Comparison of ENCODE assay signal across 2 cellular contexts in genomic region chr2:234703258-234703657, GRCh38.
TF ChIP-seq lines count a peak whose summit lies in the region.

No MANE protein-coding gene starts in this region.

TF ChIP-seq in IMR-90, 13 proteins besides CTCF, POLR2A, EP300 and RAD21:
- TF ChIP-seq RCOR1 (IDR thresholded peaks at IDR 0.05; ENCODE audit: insufficient replicate concordance, low read length) (no peak), USF2 (IDR thresholded peaks at IDR 0.05; ENCODE audit: low read depth, low read length) (no peak), FOS (IDR thresholded peaks at IDR 0.05; ENCODE audit: low read depth, low read length) (no peak), MXI1 (IDR thresholded peaks at IDR 0.05; ENCODE audit: borderline replicate concordance, low read depth, low read length) (no peak), NFE2L2 (IDR thresholded peaks at IDR 0.05; ENCODE audit: low read depth, low read length) (no peak), BHLHE40 (IDR thresholded peaks at IDR 0.05; ENCODE audit: low read depth, low read length) (no peak), RFX5 (IDR thresholded peaks at IDR 0.05; ENCODE audit: low read depth, low read length) (no peak), MAFK (IDR thresholded peaks at IDR 0.05; ENCODE audit: low read depth, low read length) (no peak), MAZ (IDR thresholded peaks at IDR 0.05; ENCODE audit: borderline replicate concordance, low read depth, low read length) (no peak), ELK1 (IDR thresholded peaks at IDR 0.05; ENCODE audit: borderline replicate concordance, low read depth, low read length) (no peak), SMC3 (IDR thresholded peaks at IDR 0.05; ENCODE audit: low read depth, low read length) (no peak), CEBPB (IDR thresholded peaks at IDR 0.05; ENCODE audit: low read depth, low read length) (no peak), CHD1 (IDR thresholded peaks at IDR 0.05; ENCODE audit: low read depth, low read length) (no peak)
TF ChIP-seq in IMR-90: peak in this region for 0.

TF ChIP-seq in H1, 55 proteins besides CTCF, POLR2A, EP300 and RAD21:
- TF ChIP-seq BRCA1 (IDR thresholded peaks at IDR 0.05; ENCODE audit: low read depth, low read length), result no peak
- no peak for TF ChIP-seq TAF7 (optimal IDR thresholded peaks at IDR 0.05; ENCODE audit: borderline replicate concordance, low read depth, low read length)
- no peak for TF ChIP-seq CHD1 (IDR thresholded peaks at IDR 0.05; ENCODE audit: low read depth, low read length)
- TF ChIP-seq GABPA (IDR thresholded peaks at IDR 0.05; ENCODE audit: borderline replicate concordance, insufficient read depth, low read length), result no peak
- no peak for TF ChIP-seq RFX5 (IDR thresholded peaks at IDR 0.05; ENCODE audit: borderline replicate concordance, low read depth, low read length)
- TF ChIP-seq CHD2 (IDR thresholded peaks at IDR 0.05; ENCODE audit: low read length), result no peak
- no peak for TF ChIP-seq CREB1 (IDR thresholded peaks at IDR 0.05)
TF ChIP-seq in H1: peak in this region for 0.
